Comparison of ENCODE assay signal across 1 cellular context in genomic region chr19:43527860-43528622, GRCh38.
TF ChIP-seq lines count a peak whose summit lies in the region.

No MANE protein-coding gene starts in this region.

TF ChIP-seq in HCT116, 20 proteins besides CTCF, POLR2A, EP300 and RAD21 (continued from another document):
- no peak for TF ChIP-seq ZBTB33 (IDR thresholded peaks at IDR 0.05; ENCODE audit: extremely low read depth, insufficient replicate concordance, low read length)
